9 cellular contexts compared by ENCODE assay signal in the genomic region with DNA sequence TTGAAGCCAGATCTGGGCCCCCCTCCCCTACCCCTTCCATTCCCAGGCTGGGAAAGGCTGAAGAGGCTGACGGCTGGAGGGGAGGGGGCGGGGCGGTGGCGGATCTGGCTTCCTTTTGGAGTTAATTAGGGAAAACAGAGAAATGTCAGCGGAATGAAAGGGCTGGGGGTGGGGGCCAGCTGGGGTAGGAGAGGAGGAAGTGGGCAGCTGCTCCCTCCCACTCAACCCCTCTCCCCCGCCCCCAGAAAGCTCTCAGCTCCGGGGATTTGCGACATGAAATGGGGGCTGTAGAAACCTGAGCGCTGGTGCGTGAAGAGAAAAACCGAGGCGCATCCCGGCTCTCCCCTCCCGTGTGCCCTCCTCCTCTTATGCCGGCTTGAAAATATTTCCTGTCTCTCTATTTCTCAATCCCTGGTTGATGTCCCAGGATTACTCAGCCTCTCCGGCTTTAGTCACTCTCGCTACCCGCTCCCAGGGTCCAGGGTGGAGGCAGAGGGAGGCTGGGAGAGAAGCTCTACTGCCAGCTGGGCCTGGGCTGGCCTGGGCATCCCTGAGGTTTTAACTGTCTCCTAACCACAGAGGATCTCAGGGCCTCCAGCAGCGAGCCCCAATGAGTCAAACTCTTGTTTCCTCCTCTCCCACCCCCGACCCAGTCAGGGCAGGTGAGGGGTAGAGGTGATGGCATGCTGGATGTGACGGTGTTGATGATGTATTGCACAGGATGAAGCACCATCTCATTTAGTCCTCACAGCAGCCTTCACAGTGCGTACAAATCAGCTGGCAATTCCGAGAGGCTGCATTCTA. TPM values are rescaled to one million over a fixed set of nuclear protein-coding genes. Genes with fewer than 3 reads are reported as not detected.
DNase-seq lines count a peak whose midpoint lies in the region; ATAC-seq, FAIRE-seq and TF ChIP-seq lines count a peak whose summit lies in the region.
"Had no signal": no experiment of that assay in that cellular context is flagged by ENCODE, and none has a peak within 500 bp of the region (broad histone marks: within the 10 kb centered on the region; RNA-seq: fewer than 3 reads in every experiment).

No MANE protein-coding gene starts in this region.

- dilution Hi-C loops in keratinocyte (cut with MboI; ENCODE audit: extremely low pct_ligation_motif_present, low sequenced_read_pairs) = no loop called here

- TF ChIP-seq POLR2A in GM12892 (IDR thresholded peaks at IDR 0.05; ENCODE audit: low read depth, low read length) = no peak

- in situ Hi-C loops in brain microvascular endothelial cell (cut with HindIII; ENCODE audit: low pct_ligation_motif_present, low sequenced_read_pairs) = loop anchor here (25.0 kb wide), 1 partner anchor 97 kb away; a partner anchor contains a TSS

- no peaks in the 10 kb centered on the region for H3K79me2 ChIP-seq in keratinocyte (ENCODE audit: control insufficient read depth, insufficient read depth, low read length)

- H3K9ac ChIP-seq in keratinocyte (ENCODE audit: control insufficient read depth, extremely low read depth, insufficient read depth, low read length) (no peak overlapping the region), subcutaneous abdominal adipose tissue (ENCODE audit: low read length in 5 of 5) (peak overlapping the region in 1 of 5 donors; percentile 20)

- peaks cover 14% of the 10 kb centered on the region for H3K36me3 ChIP-seq in brain microvascular endothelial cell (replicated peaks)
- peaks cover 0 to 17% of the 10 kb centered on the region in 2 experiments for H3K36me3 ChIP-seq in keratinocyte (ENCODE audit: control insufficient read depth in 2 of 2, extremely low read depth in 1 of 2, insufficient read depth in 2 of 2, low read length in 2 of 2)
- peaks cover 0 to 31% (median 21%) of the 10 kb centered on the region in 5 donors for H3K36me3 ChIP-seq in subcutaneous abdominal adipose tissue (ENCODE audit: control insufficient read depth in 5 of 5, insufficient read depth in 5 of 5, low read length in 5 of 5)

- peaks cover 2% of the 10 kb centered on the region for H3K36me3 Mint-ChIP-seq in T-helper 17 cell (ENCODE audit: low read depth)
- H3K36me3 Mint-ChIP-seq in activated naive CD8-positive, alpha-beta T cell treated with anti-CD3 and anti-CD28 coated beads for 36 hours = peaks cover 8% of the 10 kb centered on the region

- FAIRE-seq in GM12892 (lab: Jason Lieb, UNC) (peak; percentile 98), keratinocyte (lab: Jason Lieb, UNC) (peak; percentile 41)

- no peak overlapping the region for H3K27ac Mint-ChIP-seq in T-helper 17 cell
- no peak overlapping the region for H3K27ac Mint-ChIP-seq in activated naive CD8-positive, alpha-beta T cell treated with anti-CD3 and anti-CD28 coated beads for 36 hours
- H3K27ac Mint-ChIP-seq: stimulated activated naive CD8-positive, alpha-beta T cell treated with anti-CD3 and anti-CD28 coated beads, Interleukin-15, Interleukin-2, amounts not matched to agents 100 ng/mL and 50 ng/mL, for 24 hours had no signal

- H4K20me1 ChIP-seq in keratinocyte (ENCODE audit: control insufficient read depth, extremely low read depth, insufficient read depth, low read length) = no peaks in the 10 kb centered on the region

- H3K4me3 ChIP-seq in brain microvascular endothelial cell (ENCODE audit: low read depth, low read length) (peak overlapping the region; percentile 30), keratinocyte (ENCODE audit: control insufficient read depth in 2 of 3, extremely low read depth in 1 of 3, insufficient read depth in 2 of 3, low read depth in 1 of 3, low read length in 3 of 3) (no peak overlapping the region), subcutaneous abdominal adipose tissue (ENCODE audit: low read depth in 1 of 5, low read length in 5 of 5) (peak overlapping the region in 4 of 5 donors; percentile 16 to 55 (median 26))

- H3K4me1 Mint-ChIP-seq in T-helper 17 cell = peaks cover 15% of the 10 kb centered on the region
- H3K4me1 Mint-ChIP-seq in activated naive CD8-positive, alpha-beta T cell treated with anti-CD3 and anti-CD28 coated beads for 36 hours = peaks cover 20% of the 10 kb centered on the region

- H3K27me3 Mint-ChIP-seq in T-helper 17 cell = peaks cover 13% of the 10 kb centered on the region
- H3K27me3 Mint-ChIP-seq in activated naive CD8-positive, alpha-beta T cell treated with anti-CD3 and anti-CD28 coated beads for 36 hours = no peaks in the 10 kb centered on the region
- H3K27me3 Mint-ChIP-seq: stimulated activated naive CD8-positive, alpha-beta T cell treated with anti-CD3 and anti-CD28 coated beads, Interleukin-15, Interleukin-2, amounts not matched to agents 100 ng/mL and 50 ng/mL, for 24 hours had no signal

- H3K27me3 ChIP-seq in brain microvascular endothelial cell (replicated peaks) (no peaks in the 10 kb centered on the region), keratinocyte (ENCODE audit: control insufficient read depth, extremely low read depth, insufficient read depth, low read length) (no peaks in the 10 kb centered on the region), subcutaneous abdominal adipose tissue (ENCODE audit: control insufficient read depth in 5 of 5, insufficient read depth in 4 of 5, low read length in 5 of 5) (peaks cover 0 to 5% (median 0%) of the 10 kb centered on the region in 5 donors)

- no peak overlapping the region for H3K4me3 Mint-ChIP-seq in T-helper 17 cell
- no peak overlapping the region for H3K4me3 Mint-ChIP-seq in activated naive CD8-positive, alpha-beta T cell treated with anti-CD3 and anti-CD28 coated beads for 36 hours
- H3K4me3 Mint-ChIP-seq: stimulated activated naive CD8-positive, alpha-beta T cell treated with anti-CD3 and anti-CD28 coated beads, Interleukin-15, Interleukin-2, amounts not matched to agents 100 ng/mL and 50 ng/mL, for 24 hours had no signal

- no peak overlapping the region for H2AFZ ChIP-seq in keratinocyte (ENCODE audit: control insufficient read depth, low read length)

- H3K4me1 ChIP-seq in keratinocyte (ENCODE audit: control insufficient read depth, extremely low read depth, insufficient read depth, low read length) (peaks cover 28% of the 10 kb centered on the region), subcutaneous abdominal adipose tissue (ENCODE audit: control insufficient read depth in 5 of 5, insufficient read depth in 5 of 5, low read length in 5 of 5) (peaks cover 10 to 55% (median 53%) of the 10 kb centered on the region in 5 donors)

- peak overlapping the region; percentile 84 for H3K27ac ChIP-seq in brain microvascular endothelial cell
- peak overlapping the region; percentile 36 for H3K27ac ChIP-seq in keratinocyte (ENCODE audit: control insufficient read depth, insufficient read depth, low read length)
- peak overlapping the region; percentile 78 for H3K27ac ChIP-seq in subcutaneous abdominal adipose tissue (ENCODE audit: low read depth, low read length)

- no peak for DNase-seq in GM12892 (ENCODE audit: insufficient read length)
- peak; percentile 80 for DNase-seq in NCI-H1694 (lab: John Stamatoyannopoulos, UW)
- peak; percentile 88 for DNase-seq in brain microvascular endothelial cell
- no peak for DNase-seq in keratinocyte (ENCODE audit: low read depth, low spot score)
- no peak for DNase-seq in T-helper 17 cell
- DNase-seq in activated naive CD8-positive, alpha-beta T cell treated with anti-CD3 and anti-CD28 coated beads for 36 hours = no peak

- ATAC-seq in T-helper 17 cell (no peak), HG02840 (IDR thresholded peaks at IDR 0.05; ENCODE audit: low FRiP score, unreplicated experiment) (no peak)

- H3K9me3 ChIP-seq in keratinocyte (ENCODE audit: control insufficient read depth, low read depth, low read length) = no peaks in the 10 kb centered on the region
- H3K9me3 ChIP-seq in subcutaneous abdominal adipose tissue (ENCODE audit: control insufficient read depth in 5 of 5, low read length in 5 of 5) = no peaks in the 10 kb centered on the region
- no peaks in the 10 kb centered on the region for H3K9me3 ChIP-seq in T-helper 17 cell (ENCODE audit: control insufficient read depth, low read length, poor library complexity, severe bottlenecking)

- no peak for TF ChIP-seq CTCF in brain microvascular endothelial cell (IDR thresholded peaks at IDR 0.05; ENCODE audit: low read depth, low read length, missing control alignments)
- no peak for TF ChIP-seq CTCF in keratinocyte (optimal IDR thresholded peaks at IDR 0.05 in 1 of 3, IDR thresholded peaks at IDR 0.05 in 1 of 3, conservative IDR thresholded peaks at IDR 0.05 in 1 of 3; ENCODE audit: extremely low read depth in 1 of 3, insufficient read depth in 2 of 3, low read length in 3 of 3)

- no peaks in the 10 kb centered on the region for H3K9me3 Mint-ChIP-seq in activated naive CD8-positive, alpha-beta T cell treated with anti-CD3 and anti-CD28 coated beads for 36 hours
- H3K9me3 Mint-ChIP-seq: stimulated activated naive CD8-positive, alpha-beta T cell treated with anti-CD3 and anti-CD28 coated beads, Interleukin-15, Interleukin-2, amounts not matched to agents 100 ng/mL and 50 ng/mL, for 24 hours had no signal

- H3K4me2 ChIP-seq in keratinocyte (ENCODE audit: control insufficient read depth, extremely low read depth, insufficient read depth, low read depth, low read length) = peak overlapping the region; percentile 27

- no peaks in the 10 kb centered on the region for H3K9me1 ChIP-seq in keratinocyte (ENCODE audit: control insufficient read depth, extremely low read depth, insufficient read depth, low read length)

RNA-seq across cellular contexts. Expression of a gene that starts 20.1 kb away (rescaled TPM):
- 0.32 TPM for polyA plus RNA-seq in GM12892 (2012; ENCODE audit: missing spikeins)
- polyA plus RNA-seq in keratinocyte = 0.77 to 1.6 TPM (median 1.5 TPM) in 3 replicates
- 0.12 TPM for polyA plus RNA-seq in keratinocyte (2011; ENCODE audit: low read depth)
- polyA plus RNA-seq in keratinocyte (2011; cell fraction: cytosol; rRNA removed) = 0.09 and 0.13 TPM in 2 replicates
- 2.5 and 2.7 TPM in 2 replicates for polyA plus RNA-seq in keratinocyte (2011; cell fraction: nucleus; rRNA removed)
- polyA plus RNA-seq in keratinocyte (2012; ENCODE audit: low replicate concordance) = 0.39 and 1.6 TPM in 2 replicates
- polyA minus RNA-seq in keratinocyte = 4.0 to 6.2 TPM (median 5.4 TPM) in 3 replicates
- 1.3 TPM for polyA minus RNA-seq in keratinocyte (2011; cell fraction: cytosol; rRNA and poly(A)+ RNA removed)
- 6.4 and 7.8 TPM in 2 replicates for polyA minus RNA-seq in keratinocyte (2011; cell fraction: nucleus; rRNA and poly(A)+ RNA removed)
- not detected for total RNA-seq in T-helper 17 cell
- not detected for total RNA-seq in activated naive CD8-positive, alpha-beta T cell treated with anti-CD3 and anti-CD28 coated beads for 36 hours

RNA-seq across cellular contexts. Expression of a gene that starts 24.2 kb away (rescaled TPM):
- polyA plus RNA-seq in GM12892 (2012; ENCODE audit: missing spikeins) = 0.38 TPM
- polyA plus RNA-seq in keratinocyte = 0.12 to 0.15 TPM (median 0.13 TPM) in 3 replicates
- not detected for polyA plus RNA-seq in keratinocyte (2011; ENCODE audit: low read depth)
- 0.10 TPM in 1 of 2 replicates, not detected in the other for polyA plus RNA-seq in keratinocyte (2011; cell fraction: cytosol; rRNA removed)
- polyA plus RNA-seq in keratinocyte (2011; cell fraction: nucleus; rRNA removed) = 0.65 and 0.96 TPM in 2 replicates
- polyA plus RNA-seq in keratinocyte (2012; ENCODE audit: low replicate concordance) = 0.15 and 0.37 TPM in 2 replicates
- polyA minus RNA-seq in keratinocyte = 1.8 to 3.7 TPM (median 2.6 TPM) in 3 replicates
- not detected for polyA minus RNA-seq in keratinocyte (2011; cell fraction: cytosol; rRNA and poly(A)+ RNA removed)
- polyA minus RNA-seq in keratinocyte (2011; cell fraction: nucleus; rRNA and poly(A)+ RNA removed) = 1.4 and 3.3 TPM in 2 replicates
- not detected for total RNA-seq in T-helper 17 cell
- not detected for total RNA-seq in activated naive CD8-positive, alpha-beta T cell treated with anti-CD3 and anti-CD28 coated beads for 36 hours

RNA-seq across cellular contexts. Expression of a gene that starts 33.2 kb away (rescaled TPM):
- 9.2 TPM for polyA plus RNA-seq in GM12892 (2012; ENCODE audit: missing spikeins)
- 9.8 to 45.1 TPM (median 15.2 TPM) in 3 replicates for polyA plus RNA-seq in keratinocyte
- polyA plus RNA-seq in keratinocyte (2011; ENCODE audit: low read depth) = 13.6 TPM
- polyA plus RNA-seq in keratinocyte (2011; cell fraction: cytosol; rRNA removed) = 14.4 TPM in 2 replicates
- 61.1 and 61.9 TPM in 2 replicates for polyA plus RNA-seq in keratinocyte (2011; cell fraction: nucleus; rRNA removed)
- polyA plus RNA-seq in keratinocyte (2012; ENCODE audit: low replicate concordance) = 54.2 and 60.9 TPM in 2 replicates
- 13.3 to 68.5 TPM (median 17.7 TPM) in 3 replicates for polyA minus RNA-seq in keratinocyte
- 22.8 TPM for polyA minus RNA-seq in keratinocyte (2011; cell fraction: cytosol; rRNA and poly(A)+ RNA removed)
- polyA minus RNA-seq in keratinocyte (2011; cell fraction: nucleus; rRNA and poly(A)+ RNA removed) = 59.0 and 78.7 TPM in 2 replicates
- total RNA-seq in T-helper 17 cell = not detected
- under 1 TPM in 1 of 2 experiments, not detected in 1; 0.33 TPM for total RNA-seq in activated naive CD8-positive, alpha-beta T cell treated with anti-CD3 and anti-CD28 coated beads for 36 hours

Comparison
In these comparisons a context has a peak if more than half of its experiments do, and no peak if none do; other contexts are left out.
1. DNase-seq: peak in NCI-H1694 (single experiment) and brain microvascular endothelial cell (single experiment); none in GM12892 (single experiment), keratinocyte (single experiment), T-helper 17 cell (0 of 3) and activated naive CD8-positive, alpha-beta T cell treated with anti-CD3 and anti-CD28 coated beads for 36 hours (single experiment).
2. H3K4me3 ChIP-seq: peak in brain microvascular endothelial cell (single experiment) and subcutaneous abdominal adipose tissue (4 of 5); none in keratinocyte (0 of 3).
3. Peak in every context shown above with its lines, with median percentiles within 50 percentile points of each other: H3K27ac ChIP-seq.